Comparison of ENCODE assay signal across 17 cellular contexts in the genomic region with DNA sequence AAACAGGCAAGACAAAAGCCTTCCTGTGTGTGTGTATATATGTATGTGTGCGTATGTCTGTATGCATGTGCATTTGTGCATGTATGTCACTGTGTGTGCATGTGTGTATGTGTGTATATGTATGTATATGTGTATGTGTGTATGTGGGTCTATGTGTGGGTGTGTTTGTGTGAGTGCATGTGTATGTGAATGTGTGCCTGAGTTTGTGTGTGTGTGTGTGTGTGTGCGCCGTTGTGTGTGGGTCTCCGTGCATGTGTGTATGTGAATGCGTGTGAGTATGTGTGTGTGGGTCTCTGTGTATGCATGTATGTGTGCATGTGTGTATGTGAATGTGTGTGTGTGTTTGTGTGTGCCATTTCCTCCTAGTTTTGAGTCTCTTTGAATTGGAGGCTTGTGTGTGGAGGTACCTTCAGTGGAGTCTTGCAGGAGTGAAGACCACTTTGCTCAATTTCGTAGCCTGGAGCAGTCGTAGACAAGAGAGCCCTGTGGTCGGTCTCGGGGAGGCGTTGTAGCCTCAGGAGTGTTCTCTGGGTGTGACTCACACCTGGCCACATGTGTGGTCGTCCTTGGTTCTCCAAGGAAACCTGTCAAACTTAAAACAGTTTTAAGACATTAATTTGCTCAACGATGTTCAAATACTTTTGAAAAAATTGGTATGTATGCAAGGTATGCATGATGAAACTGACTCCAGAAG.
"Had no signal": no experiment of that assay in that cellular context is flagged by ENCODE, and none has a peak within 500 bp of the region (broad histone marks: within the 10 kb centered on the region; RNA-seq: fewer than 3 reads in every experiment).

No MANE protein-coding gene starts in this region.

- H3K27me3 Mint-ChIP-seq: activated CD4-positive, alpha-beta memory T cell treated with anti-CD3 and anti-CD28 coated beads for 36 hours; activated naive CD8-positive, alpha-beta T cell treated with anti-CD3 and anti-CD28 coated beads for 36 hours had no signal

- H3K36me3 Mint-ChIP-seq: activated CD4-positive, alpha-beta memory T cell treated with anti-CD3 and anti-CD28 coated beads for 36 hours had no signal

- H3K9me3 ChIP-seq: esophagus muscularis mucosa, heart left ventricle, neutrophil, thyroid gland, vagina had no signal

- H3K27me3 ChIP-seq: dorsolateral prefrontal cortex, esophagus muscularis mucosa, heart left ventricle, neutrophil, thyroid gland, vagina had no signal

- ATAC-seq: heart left ventricle had no signal

- H3K9me3 Mint-ChIP-seq: activated CD4-positive, alpha-beta memory T cell treated with anti-CD3 and anti-CD28 coated beads for 36 hours; activated naive CD8-positive, alpha-beta T cell treated with anti-CD3 and anti-CD28 coated beads for 36 hours had no signal

- DNase-seq: activated CD4-positive, alpha-beta memory T cell treated with anti-CD3 and anti-CD28 coated beads for 36 hours; activated gamma-delta T cell; activated naive CD8-positive, alpha-beta T cell treated with anti-CD3 and anti-CD28 coated beads for 36 hours; activated T-cell treated with anti-CD3 and anti-CD28 coated beads, Interleukin-2, amount 50 U/mL, for 48 hours; anterior cingulate cortex; dorsolateral prefrontal cortex; heart left ventricle; kidney; left ventricle myocardium superior; retina; T1000; thyroid gland had no signal

- H3K27ac Mint-ChIP-seq: activated CD4-positive, alpha-beta memory T cell treated with anti-CD3 and anti-CD28 coated beads for 36 hours; activated naive CD8-positive, alpha-beta T cell treated with anti-CD3 and anti-CD28 coated beads for 36 hours; mesothelial cell of epicardium had no signal

- H3K4me3 ChIP-seq: dorsolateral prefrontal cortex, esophagus muscularis mucosa, heart left ventricle, skin epidermis, thyroid gland, vagina had no signal

- H3K36me3 ChIP-seq: esophagus muscularis mucosa, heart left ventricle, thyroid gland, vagina had no signal

- H3K4me3 Mint-ChIP-seq: activated CD4-positive, alpha-beta memory T cell treated with anti-CD3 and anti-CD28 coated beads for 36 hours; activated naive CD8-positive, alpha-beta T cell treated with anti-CD3 and anti-CD28 coated beads for 36 hours; mesothelial cell of epicardium had no signal

- FAIRE-seq: kidney had no signal

- H3K27ac ChIP-seq: dorsolateral prefrontal cortex, esophagus muscularis mucosa, heart left ventricle, neutrophil, skin epidermis, thyroid gland, vagina had no signal
